In genomic region chr1:234683856-234684632, GRCh38 we compare ENCODE assay signal across 8 cellular contexts.
DNase-seq lines count a peak whose midpoint lies in the region; ATAC-seq and TF ChIP-seq lines count a peak whose summit lies in the region.

No MANE protein-coding gene starts in this region.

- TF ChIP-seq CTCF in suprapubic skin (IDR thresholded peaks at IDR 0.05) (no peak), GM13977 (IDR thresholded peaks at IDR 0.05; ENCODE audit: extremely low read depth, insufficient read depth, missing control alignments) (no peak)

- 74% methylated on average over 10 of the region's 10 CpGs for WGBS in suprapubic skin

- H3K4me3 ChIP-seq in iPS-18a (ENCODE audit: low read length) (no peak overlapping the region), suprapubic skin (no peak overlapping the region)

- no peaks in the 10 kb centered on the region for H3K36me3 ChIP-seq in iPS-18a (ENCODE audit: control insufficient read depth, low read depth, low read length)
- no peaks in the 10 kb centered on the region for H3K36me3 ChIP-seq in suprapubic skin

- no peak for ATAC-seq in GM21786 (IDR thresholded peaks at IDR 0.05; ENCODE audit: unreplicated experiment)
- no peak for ATAC-seq in HG02588 (IDR thresholded peaks at IDR 0.05; ENCODE audit: unreplicated experiment)

- peak; percentile 28 for TF ChIP-seq EP300 in suprapubic skin (IDR thresholded peaks at IDR 0.05)

- no peak overlapping the region for H3K9ac ChIP-seq in iPS-18a (ENCODE audit: low read length)

- H3K27me3 ChIP-seq in iPS-18a (ENCODE audit: control insufficient read depth, insufficient read depth, low read length) (no peaks in the 10 kb centered on the region), suprapubic skin (no peaks in the 10 kb centered on the region)

- in situ Hi-C loops in GM13977 (cut with MboI; ENCODE audit: low pct_unique_long_range_greater_than_20kb, low sequenced_read_pairs, unreplicated experiment), result no loop called here

- DNase-seq in HT-29 (ENCODE audit: low spot score) (peak; percentile 79), amniotic epithelial cell (ENCODE audit: low read depth) (peak; percentile 91), suprapubic skin (ENCODE audit: low spot score in 2 of 2) (peak; percentile 85 to 88), NCI-H345 (lab: John Stamatoyannopoulos, UW) (no peak), GM13977 (ENCODE audit: low spot score) (no peak)

- H3K4me1 ChIP-seq in iPS-18a (ENCODE audit: control insufficient read depth, low read depth, low read length), result peaks cover 9% of the 10 kb centered on the region
- H3K4me1 ChIP-seq in suprapubic skin, result peaks cover 14% of the 10 kb centered on the region

- H3K9me3 ChIP-seq in iPS-18a (ENCODE audit: control insufficient read depth, low read depth, low read length), result peaks cover 5% of the 10 kb centered on the region
- no peaks in the 10 kb centered on the region for H3K9me3 ChIP-seq in suprapubic skin

- TF ChIP-seq POLR2A in suprapubic skin (IDR thresholded peaks at IDR 0.05), result no peak

- H3K27ac ChIP-seq in iPS-18a (ENCODE audit: low read length), result peak overlapping the region; percentile 20
- H3K27ac ChIP-seq in suprapubic skin, result peak overlapping the region; percentile 68

Comparison
In these comparisons a context has a peak if more than half of its experiments do, and no peak if none do; other contexts are left out.
1. DNase-seq: peak in HT-29 (single experiment), amniotic epithelial cell (single experiment) and suprapubic skin (2 of 2); none in NCI-H345 (single experiment) and GM13977 (single experiment).